Comparison of ENCODE assay signal across 14 cellular contexts in genomic region chr12:93679308-93679933, GRCh38. TPM values are rescaled to one million over a fixed set of nuclear protein-coding genes. Genes with fewer than 3 reads are reported as not detected.
DNase-seq lines count a peak whose midpoint lies in the region; FAIRE-seq and TF ChIP-seq lines count a peak whose summit lies in the region.
"Had no signal": no experiment of that assay in that cellular context is flagged by ENCODE, and none has a peak within 500 bp of the region (broad histone marks: within the 10 kb centered on the region; RNA-seq: fewer than 3 reads in every experiment).

No MANE protein-coding gene starts in this region.

- WGBS in H1 (ENCODE audit: extremely low coverage in 1 of 2, insufficient coverage in 1 of 2, insufficient read length in 1 of 2, insufficient replicate concordance in 2 of 2, low coverage in 1 of 2, low lambda C conversion rate in 2 of 2, missing lambda C conversion rate in 1 of 2), 2 experiments, result 93 to 100% methylated on average over 1 to 8 of the region's 8 CpGs
- WGBS in GM23248 (ENCODE audit: low coverage in 1 of 2, low lambda C conversion rate in 2 of 2, missing lambda C conversion rate in 2 of 2), 2 experiments, result 81 to 83% methylated on average over 8 of the region's 8 CpGs
- WGBS in SK-N-SH (ENCODE audit: low lambda C conversion rate), result 93% methylated on average over 8 of the region's 8 CpGs

- H2BK5ac ChIP-seq in H1 (ENCODE audit: low read depth, low read length), result peak overlapping the region; percentile 86; the same call in 1 of the 2 replicates

- no peak overlapping the region for H2BK120ac ChIP-seq in H1 (replicated peaks; ENCODE audit: low read depth, low read length)

- H3K27me3 ChIP-seq in CD4-positive, alpha-beta memory T cell (ENCODE audit: insufficient read depth, low read length), result no peaks in the 10 kb centered on the region
- H3K27me3 ChIP-seq in Loucy (ENCODE audit: insufficient read depth, low read length, poor library complexity, severe bottlenecking) (peaks cover 14% of the 10 kb centered on the region), H1 (replicated peaks in 1 of 4; ENCODE audit: control insufficient read depth in 3 of 4, extremely low read depth in 1 of 4, insufficient read depth in 3 of 4, low read length in 3 of 4) (no peaks in the 10 kb centered on the region), GM23248 (replicated peaks; ENCODE audit: insufficient read depth) (no peaks in the 10 kb centered on the region), SK-N-SH (ENCODE audit: insufficient read depth) (no peaks in the 10 kb centered on the region)
- H3K27me3 ChIP-seq: SJSA1 had no signal

- H3K27ac ChIP-seq in CD4-positive, alpha-beta memory T cell (ENCODE audit: low read depth, low read length), result no peak overlapping the region
- H3K27ac ChIP-seq in H1 (ENCODE audit: low read depth, low read length) (no peak overlapping the region), GM23248 (no peak overlapping the region), SK-N-SH (ENCODE audit: low read depth in 2 of 2, low read length in 1 of 2) (no peak overlapping the region)
- H3K27ac ChIP-seq: SJSA1 had no signal

- CTCF ChIA-PET in CD4-positive, alpha-beta memory T cell (lab: Charles Lee; ENCODE audit: partially characterized antibody), result interaction anchor here (1.2 to 2.1 kb wide), 2 partner anchors 421 to 423 kb away, joined by 4 to 7 read pairs; no protein-coding TSS in a partner anchor
- CTCF ChIA-PET in H1 (lab: Charles Lee; ENCODE audit: partially characterized antibody), result interaction anchor here (1.0 to 1.7 kb wide), 5 partner anchors 26 to 110 kb away, joined by 3 to 7 read pairs (median 4); no protein-coding TSS in a partner anchor
- CTCF ChIA-PET in SK-N-SH (lab: Yijun Ruan, JAX), result interaction anchor here (0.8 to 1.1 kb wide), 2 partner anchors 106 to 110 kb away, joined by 3 to 4 read pairs; no protein-coding TSS in a partner anchor

- TF ChIP-seq POLR2A in H1 (IDR thresholded peaks at IDR 0.05; ENCODE audit: control extremely low read depth in 1 of 2, low read depth in 2 of 2, low read length in 2 of 2), result no peak

- no peak overlapping the region for H2AFZ ChIP-seq in Loucy (ENCODE audit: low read length)
- H2AFZ ChIP-seq in H1 (ENCODE audit: low read length), result no peak overlapping the region
- no peak overlapping the region for H2AFZ ChIP-seq in GM23248
- H2AFZ ChIP-seq in SK-N-SH (ENCODE audit: low read depth), result no peak overlapping the region

- H4K20me1 ChIP-seq in Loucy (ENCODE audit: insufficient read depth, low read length, poor library complexity, severe bottlenecking), result no peaks in the 10 kb centered on the region
- H4K20me1 ChIP-seq in H1 (replicated peaks in 1 of 2; ENCODE audit: control insufficient read depth in 1 of 2, insufficient read depth in 2 of 2, low read length in 2 of 2), result no peaks in the 10 kb centered on the region
- H4K20me1 ChIP-seq in GM23248 (ENCODE audit: insufficient read depth), result no peaks in the 10 kb centered on the region
- no peaks in the 10 kb centered on the region for H4K20me1 ChIP-seq in SK-N-SH (ENCODE audit: insufficient read depth)

- H3K27me3 Mint-ChIP-seq in CD4-positive, alpha-beta memory T cell, result peaks cover under 1 to 3% of the 10 kb centered on the region in 2 donors
- H3K27me3 Mint-ChIP-seq in nephron (ENCODE audit: low read depth), result no peaks in the 10 kb centered on the region

- H3K9me2 ChIP-seq in Loucy (replicated peaks; ENCODE audit: low read depth, low read length) (no peaks in the 10 kb centered on the region; the same call in 1 of the 2 replicates), GM23248 (ENCODE audit: insufficient read depth) (no peaks in the 10 kb centered on the region), SK-N-SH (no peaks in the 10 kb centered on the region)

- H2BK20ac ChIP-seq in H1 (ENCODE audit: low read length), result peak overlapping the region; percentile 51; the same call in 1 of the 2 replicates

- H4K91ac ChIP-seq in H1 (replicated peaks; ENCODE audit: insufficient read length, low read length), result peak overlapping the region; percentile 63

- H3K4me2 ChIP-seq in Loucy (ENCODE audit: low read depth, low read length, poor library complexity, severe bottlenecking) (peak overlapping the region; percentile 92), H1 (ENCODE audit: insufficient read depth in 1 of 2, low read depth in 2 of 2, low read length in 2 of 2) (no peak overlapping the region), GM23248 (ENCODE audit: unreplicated experiment) (no peak overlapping the region), SK-N-SH (no peak overlapping the region)

- H2BK15ac ChIP-seq in H1 (ENCODE audit: low read length), result peak overlapping the region; percentile 77; the same call in 1 of the 2 replicates

- H4K8ac ChIP-seq in H1 (ENCODE audit: extremely low read depth, insufficient read depth, low read length), result no peak overlapping the region

- H4K5ac ChIP-seq in H1 (ENCODE audit: insufficient read length, low read depth, low read length), result no peak overlapping the region

- H3K9me3 Mint-ChIP-seq in CD4-positive, alpha-beta memory T cell, result no peaks in the 10 kb centered on the region
- H3K9me3 Mint-ChIP-seq in nephron, result no peaks in the 10 kb centered on the region

- no peaks in the 10 kb centered on the region for H3K79me1 ChIP-seq in H1 (ENCODE audit: low read depth, low read length)

- H2AK5ac ChIP-seq in H1 (ENCODE audit: low read depth, low read length), result peak overlapping the region; percentile 11; the same call in 1 of the 2 replicates

- POLR2A ChIA-PET in CD4-positive, alpha-beta memory T cell (lab: Charles Lee; ENCODE audit: partially characterized antibody), result interaction anchor here (0.9 kb wide), 1 partner anchor 1794 kb away, joined by 3 read pairs; the partner anchor contains the start of gene METAP2
- POLR2A ChIA-PET in H1 (lab: Charles Lee; ENCODE audit: partially characterized antibody) (interaction anchor here (1.2 to 1.4 kb wide), 2 partner anchors 11 to 27 kb away, joined by 4 read pairs; no protein-coding TSS in a partner anchor), SK-N-SH (lab: Yijun Ruan, JAX) (no interaction called here)

- H3K9ac ChIP-seq in Loucy (ENCODE audit: low read depth, low read length, poor library complexity, severe bottlenecking) (peak overlapping the region; percentile 3), H1 (replicated peaks in 1 of 4; ENCODE audit: extremely low read depth in 1 of 4, low read depth in 3 of 4, low read length in 3 of 4) (no peak overlapping the region), GM23248 (no peak overlapping the region), SK-N-SH (no peak overlapping the region)

- H3K36me3 Mint-ChIP-seq in CD4-positive, alpha-beta memory T cell, result peaks cover 21 to 32% of the 10 kb centered on the region in 2 donors
- no peaks in the 10 kb centered on the region for H3K36me3 Mint-ChIP-seq in nephron (ENCODE audit: low read depth)

- TF ChIP-seq EP300 in H1 (IDR thresholded peaks at IDR 0.05; ENCODE audit: borderline replicate concordance in 1 of 2, low read depth in 2 of 2, low read length in 2 of 2) (no peak), SK-N-SH (IDR thresholded peaks at IDR 0.05; ENCODE audit: borderline replicate concordance in 1 of 2, low read depth in 1 of 2, low read length in 1 of 2) (no peak)

- intact Hi-C loops in CD4-positive, alpha-beta memory T cell (cut with micrococcal nuclease), result loop anchor here (5.0 kb wide), 3 partner anchors 63 to 752 kb away; partner anchors contain the start of gene EEA1

- peak overlapping the region; percentile 92 for H2BK12ac ChIP-seq in H1 (ENCODE audit: low read depth, low read length)

- no peak overlapping the region for H3K56ac ChIP-seq in H1 (replicated peaks; ENCODE audit: insufficient read length, low read depth, low read length)

- no peak for DNase-seq in CD4-positive, alpha-beta memory T cell
- DNase-seq in H1 (ENCODE audit: low read depth in 1 of 2, low spot score in 2 of 2) (no peak), NCI-H1105 (lab: John Stamatoyannopoulos, UW) (no peak), D341Med (ENCODE audit: low spot score) (no peak), GM23248 (no peak), SK-N-SH (no peak)
- DNase-seq: activated CD4-positive, alpha-beta T cell treated with anti-CD3 and anti-CD28 coated beads for 4 hours; NCI-H1105 treated with DMSO at 0.1 percent for 48 hours; NCI-H526; stimulated activated CD4-positive, alpha-beta T cell treated with anti-CD3 and anti-CD28 coated beads, Interleukin-2, amount 100 ng/mL, for 24 hours had no signal

- no peaks in the 10 kb centered on the region for H3F3A ChIP-seq in Loucy (ENCODE audit: low read depth)
- H3F3A ChIP-seq in GM23248 (ENCODE audit: insufficient read depth), result peaks cover 5% of the 10 kb centered on the region; the same call in 1 of the 2 replicates
- H3F3A ChIP-seq in SK-N-SH (replicated peaks; ENCODE audit: insufficient read depth), result no peaks in the 10 kb centered on the region

- no peak for FAIRE-seq in H1 (lab: Jason Lieb, UNC)
- FAIRE-seq: islet of Langerhans had no signal

- no peak overlapping the region for H3K23ac ChIP-seq in H1 (ENCODE audit: insufficient read length)

- TF ChIP-seq RAD21 in H1 (IDR thresholded peaks at IDR 0.05 in 1 of 2, conservative IDR thresholded peaks at IDR 0.05 in 1 of 2; ENCODE audit: low read depth in 2 of 2, low read length in 2 of 2) (no peak), SK-N-SH (IDR thresholded peaks at IDR 0.05; ENCODE audit: low read length) (no peak)

- no peak overlapping the region for H3K18ac ChIP-seq in H1 (ENCODE audit: extremely low read depth, low read length)

- peaks cover 30 to 54% (median 37%) of the 10 kb centered on the region in 4 donors for H3K4me1 Mint-ChIP-seq in CD4-positive, alpha-beta memory T cell
- H3K4me1 Mint-ChIP-seq in nephron, result peaks cover 39% of the 10 kb centered on the region

- H3K9me3 ChIP-seq in CD4-positive, alpha-beta memory T cell (ENCODE audit: control insufficient read depth in 1 of 2, low read length in 2 of 2), result no peaks in the 10 kb centered on the region
- H3K9me3 ChIP-seq in Loucy (ENCODE audit: insufficient read depth, low read depth, low read length), result no peaks in the 10 kb centered on the region
- no peaks in the 10 kb centered on the region for H3K9me3 ChIP-seq in H1 (ENCODE audit: insufficient read depth in 2 of 2, low read depth in 1 of 2, low read length in 1 of 2)
- H3K9me3 ChIP-seq in GM23248 (ENCODE audit: low read depth), result no peaks in the 10 kb centered on the region
- no peaks in the 10 kb centered on the region for H3K9me3 ChIP-seq in SK-N-SH
- H3K9me3 ChIP-seq: SJSA1 had no signal

- no peak overlapping the region for H3K14ac ChIP-seq in H1 (ENCODE audit: insufficient read length)

- H3K4me1 ChIP-seq in CD4-positive, alpha-beta memory T cell (ENCODE audit: insufficient read depth, low read length), result peaks cover 23% of the 10 kb centered on the region
- H3K4me1 ChIP-seq in Loucy (ENCODE audit: insufficient read depth, low read length, poor library complexity, severe bottlenecking) (peaks cover 36% of the 10 kb centered on the region), H1 (replicated peaks in 1 of 4; ENCODE audit: control insufficient read depth in 3 of 4, insufficient read depth in 4 of 4, low read length in 3 of 4) (peaks cover 3 to 8% (median 5%) of the 10 kb centered on the region in 4 experiments; a peak in 4 of 7 replicates), GM23248 (ENCODE audit: insufficient read depth) (peaks cover 8% of the 10 kb centered on the region), SK-N-SH (ENCODE audit: control insufficient read depth in 1 of 2, insufficient read depth in 2 of 2, low read depth in 1 of 2, low read length in 1 of 2) (peaks cover 0 to 30% of the 10 kb centered on the region in 2 experiments; a peak in 2 of 4 replicates)

- H3K79me2 ChIP-seq in Loucy (ENCODE audit: insufficient read depth, low read length) (peaks cover 10% of the 10 kb centered on the region), H1 (ENCODE audit: control insufficient read depth in 1 of 2, insufficient read depth in 2 of 2, low read length in 2 of 2) (no peaks in the 10 kb centered on the region), GM23248 (ENCODE audit: insufficient read depth) (peaks cover 9% of the 10 kb centered on the region; the same call in 1 of the 2 replicates), SK-N-SH (ENCODE audit: insufficient read depth) (no peaks in the 10 kb centered on the region)

- H3K4me3 ChIP-seq in CD4-positive, alpha-beta memory T cell (ENCODE audit: low read length in 2 of 2), result no peak overlapping the region
- H3K4me3 ChIP-seq in Loucy (ENCODE audit: low read length, poor library complexity, severe bottlenecking) (peak overlapping the region; percentile 13), H1 (ENCODE audit: extremely low read depth in 1 of 4, insufficient read depth in 2 of 4, low read depth in 3 of 4, low read length in 4 of 4) (no peak overlapping the region), GM23248 (no peak overlapping the region), SK-N-SH (ENCODE audit: low read depth in 2 of 2, low read length in 1 of 2) (no peak overlapping the region)
- H3K4me3 ChIP-seq: SJSA1 had no signal

- TF ChIP-seq CTCF in Loucy (conservative IDR thresholded peaks at IDR 0.05; ENCODE audit: low read length) (no peak), H1 (IDR thresholded peaks at IDR 0.05; ENCODE audit: control extremely low read depth in 1 of 3, insufficient read depth in 1 of 3, low read depth in 1 of 3, low read length in 3 of 3) (no peak), nephron (IDR thresholded peaks at IDR 0.05; ENCODE audit: unreplicated experiment in 3 of 3) (no peak), SK-N-SH (IDR thresholded peaks at IDR 0.05) (no peak)

- H3K27ac Mint-ChIP-seq in CD4-positive, alpha-beta memory T cell, result peak overlapping the region; percentile 33 to 100 (median 83)
- H3K27ac Mint-ChIP-seq in nephron, result peak overlapping the region; percentile 99 to 100 (median 100)

- in situ Hi-C loops in GM23248 (cut with MboI), result no loop called here

- H3K23me2 ChIP-seq in H1 (ENCODE audit: low read depth, low read length), result peaks cover 5% of the 10 kb centered on the region; the same call in 1 of the 2 replicates

- peak overlapping the region in 6 of 8 donors; percentile 37 to 98 (median 78) for H3K4me3 Mint-ChIP-seq in CD4-positive, alpha-beta memory T cell
- H3K4me3 Mint-ChIP-seq in nephron, result peak overlapping the region; percentile 55 to 93 (median 92)

- H3K4ac ChIP-seq in H1 (replicated peaks; ENCODE audit: insufficient read length, low read depth, low read length), result no peak overlapping the region

- no peaks in the 10 kb centered on the region for H3K36me3 ChIP-seq in CD4-positive, alpha-beta memory T cell (ENCODE audit: insufficient read depth, low read length)
- H3K36me3 ChIP-seq in Loucy (ENCODE audit: insufficient read depth, low read length) (no peaks in the 10 kb centered on the region), H1 (ENCODE audit: control insufficient read depth in 2 of 4, insufficient read depth in 4 of 4, low read length in 3 of 4) (no peaks in the 10 kb centered on the region), GM23248 (ENCODE audit: low read depth) (no peaks in the 10 kb centered on the region), SK-N-SH (replicated peaks in 1 of 2; ENCODE audit: control insufficient read depth in 1 of 2, insufficient read depth in 2 of 2, low read length in 1 of 2) (no peaks in the 10 kb centered on the region)
- H3K36me3 ChIP-seq: SJSA1 had no signal

RNA-seq across cellular contexts. Expression of gene CRADD, which starts 2.2 kb away (rescaled TPM):
- total RNA-seq in CD4-positive, alpha-beta memory T cell, result 10 to 100 TPM; 15.7 to 16.0 TPM
- polyA plus RNA-seq in CD4-positive, alpha-beta memory T cell, result 10 to 100 TPM; 13.3 to 18.3 TPM
- total RNA-seq in H1 (2021; fragmentation: NEBNext Ultra II Directional; extraction: Animal tissue kit (Norgen Biotek cat#: 25700)), result 7.5 and 8.1 TPM in 2 replicates
- polyA plus RNA-seq in H1 (2011; rRNA removed) (14.1 and 15.4 TPM in 2 replicates), GM23248 (2016; fragmentation: Nextera tagmentation; extraction: Ambion mirVana) (18.6 and 19.6 TPM in 2 replicates), SK-N-SH (2012; rRNA removed) (13.6 and 16.7 TPM in 2 replicates)
- polyA plus RNA-seq in H1 (2011; cell fraction: cytosol; rRNA removed), result 12.6 TPM
- 8.1 TPM for polyA plus RNA-seq in H1 (2011; cell fraction: nucleus; rRNA removed)
- 6.5 to 10.6 TPM (median 8.7 TPM) in 4 replicates for polyA plus RNA-seq in H1 (2012, experiment 1 of 2)
- 8.3 TPM for polyA plus RNA-seq in H1 (2012, experiment 2 of 2)
- polyA plus RNA-seq in H1 (2013, experiment 1 of 2), result 6.9 TPM
- polyA plus RNA-seq in H1 (2013, experiment 2 of 2), result 6.5 TPM
- 7.7 and 11.9 TPM in 2 replicates for polyA minus RNA-seq in H1 (2011; rRNA and poly(A)+ RNA removed)
- 5.2 TPM for polyA minus RNA-seq in H1 (2011; cell fraction: cytosol; rRNA and poly(A)+ RNA removed)
- polyA minus RNA-seq in H1 (2011; cell fraction: nucleus; rRNA and poly(A)+ RNA removed), result 13.6 TPM
- total RNA-seq in GM23248 (2014; rRNA removed; shearing (Covaris generic)), result 12.9 and 21.5 TPM in 2 replicates
- polyA plus RNA-seq in SK-N-SH (2012; cell fraction: cytosol; rRNA removed), result 14.4 and 17.0 TPM in 2 replicates
- 7.7 and 9.2 TPM in 2 replicates for polyA plus RNA-seq in SK-N-SH (2012; cell fraction: nucleus; rRNA removed)
